In genomic region chr11:5596611-5597201, GRCh38 we compare ENCODE assay signal across 8 cellular contexts. TPM values are rescaled to one million over a fixed set of nuclear protein-coding genes. Genes with fewer than 3 reads are reported as not detected.
DNase-seq lines count a peak whose midpoint lies in the region; ATAC-seq, FAIRE-seq and TF ChIP-seq lines count a peak whose summit lies in the region.

TSS of gene TRIM6 (plus strand) at chr11:5596637. CDS start at chr11:5596898, 261 bp downstream.

- BruUV-seq in IMR-90 (replicated peaks; lab: Mats Ljungman, UMichigan), result no TSS peak

- dilution Hi-C loops in IMR-90 (cut with HindIII; ENCODE audit: low sequenced_read_pairs, unreplicated experiment), result no loop called here

- TF ChIP-seq POLR2A in IMR-90 (IDR thresholded peaks at IDR 0.05; ENCODE audit: low read depth, low read length), result no peak

- peak within 1 kb of the TSS; percentile 1 for H2BK5ac ChIP-seq in IMR-90 (ENCODE audit: low read depth, low read length, poor library complexity, severe bottlenecking)

- H3K23ac ChIP-seq in IMR-90 (ENCODE audit: low read depth, low read length), result peak within 1 kb of the TSS; percentile 92

- peaks cover 1% of the 10 kb centered on the region; the same call in 1 of the 2 replicates for H3K9me1 ChIP-seq in IMR-90 (ENCODE audit: insufficient read depth, low read length)

- H3K4me2 ChIP-seq in IMR-90 (ENCODE audit: low read depth, low read length), result peak within 1 kb of the TSS; percentile 99

- peaks cover 8% of the 10 kb centered on the region for H3K4me1 ChIP-seq in IMR-90 (ENCODE audit: control insufficient read depth, insufficient read depth, low read length)

- H2AK5ac ChIP-seq in IMR-90 (ENCODE audit: low read depth, low read length), result peak within 1 kb of the TSS; percentile 35; the same call in 1 of the 2 replicates

- H4K20me1 ChIP-seq in IMR-90 (ENCODE audit: insufficient read depth, low read length), result no peaks in the 10 kb centered on the region

- peak within 1 kb of the TSS; percentile 67; the same call in 1 of the 3 replicates for H2BK15ac ChIP-seq in IMR-90 (ENCODE audit: low read depth, low read length)

- FAIRE-seq in GM19239 (lab: Jason Lieb, UNC), result peak; percentile 85

- POLR2A ChIA-PET in IMR-90 (lab: Charles Lee; ENCODE audit: unreplicated experiment), result no interaction called here

- peak within 1 kb of the TSS; percentile 63; the same call in 1 of the 2 replicates for H3K56ac ChIP-seq in IMR-90 (ENCODE audit: extremely low read depth, insufficient read depth, low read length)

- H3K9me3 ChIP-seq in IMR-90 (ENCODE audit: control insufficient read depth, insufficient read depth, low read length), result no peaks in the 10 kb centered on the region

- H3K79me1 ChIP-seq in IMR-90 (ENCODE audit: low read depth in 1 of 2, low read length in 2 of 2), result peaks cover 4 to 22% of the 10 kb centered on the region in 2 experiments; a peak in 3 of 4 replicates

- H3K36me3 ChIP-seq in IMR-90 (ENCODE audit: control insufficient read depth, insufficient read depth, low read length), result no peaks in the 10 kb centered on the region
- H3K36me3 ChIP-seq in brain microvascular endothelial cell (replicated peaks), result no peaks in the 10 kb centered on the region

- H2AFZ ChIP-seq in IMR-90 (replicated peaks; ENCODE audit: low read length, poor library complexity), result peak within 1 kb of the TSS; percentile 69

- TF ChIP-seq CTCF in IMR-90 (conservative IDR thresholded peaks at IDR 0.05; ENCODE audit: low read depth, low read length) (no peak), brain microvascular endothelial cell (IDR thresholded peaks at IDR 0.05; ENCODE audit: low read depth, low read length, missing control alignments) (no peak)

- intact Hi-C loops in IMR-90 (cut with micrococcal nuclease), result loop anchor here (10.0 kb wide), 1 partner anchor 1872 kb away; no protein-coding TSS in a partner anchor

- ATAC-seq in IMR-90 (ENCODE audit: low read depth), result peak; percentile 66

- H3K4ac ChIP-seq in IMR-90 (ENCODE audit: low read depth, low read length), result peak within 1 kb of the TSS; percentile 73

- peak within 1 kb of the TSS; percentile 40 for H4K91ac ChIP-seq in IMR-90 (ENCODE audit: insufficient read depth, low read depth, low read length)

- WGBS in IMR-90 (ENCODE audit: extremely low coverage in 2 of 2, insufficient read length in 1 of 2), 2 experiments, result 20% methylated on average over 1 of the region's 20 CpGs; no CpG with 5 or more reads in 1 of the 2 experiments

- CTCF ChIA-PET in IMR-90 (lab: Yijun Ruan, JAX), result interaction anchor here (1.1 kb wide), 1 partner anchor 93 kb away, joined by 3 read pairs; the partner anchor contains the start of gene TRIM22

- peak within 1 kb of the TSS; percentile 73 for H2BK120ac ChIP-seq in IMR-90 (ENCODE audit: low read depth, low read length)

- peak within 1 kb of the TSS; percentile 30 for H3K14ac ChIP-seq in IMR-90 (replicated peaks; ENCODE audit: low read depth, low read length)

- H4K5ac ChIP-seq in IMR-90 (ENCODE audit: low read depth, low read length), result peak within 1 kb of the TSS; percentile 47

- in situ Hi-C loops in IMR-90 (cut with MboI; ENCODE audit: low sequenced_read_pairs) (no loop called here), brain microvascular endothelial cell (cut with HindIII; ENCODE audit: low pct_ligation_motif_present, low sequenced_read_pairs) (loop anchor here (25.0 kb wide), 1 partner anchor 91 kb away; the partner anchor contains the start of genes TRIM22 and TRIM5)

- H3K9ac ChIP-seq in IMR-90 (ENCODE audit: low read depth, low read length), result peak within 1 kb of the TSS; percentile 58

- peak within 1 kb of the TSS; percentile 13 for H2AK9ac ChIP-seq in IMR-90 (replicated peaks; ENCODE audit: low read depth, low read length, poor library complexity)

- DNase-seq in Ammon's horn (ENCODE audit: low spot score) (peak; percentile 24), GM19239 (ENCODE audit: insufficient read length, low spot score) (peak; percentile 12), IMR-90 (peak; percentile 35), brain microvascular endothelial cell (peak; percentile 22), islet precursor cell (peak; percentile 92), DMS79 treated with DMSO at 0.1 percent for 48 hours (lab: John Stamatoyannopoulos, UW) (no peak)
- DNase-seq in stimulated activated CD8-positive, alpha-beta memory T cell treated with anti-CD3 and anti-CD28 coated beads, Interleukin-4, amount 100 ng/mL, for 48 hours, result peak; percentile 32
- DNase-seq in activated CD4-positive, CD25-positive, alpha-beta regulatory T cell treated with anti-CD3 and anti-CD28 coated beads, Interleukin-2, amount 50 U/mL, for 72 hours, result no peak

- H2BK20ac ChIP-seq in IMR-90 (ENCODE audit: low read depth, low read length), result peak within 1 kb of the TSS; percentile 42

- H3K4me3 ChIP-seq in IMR-90 (ENCODE audit: insufficient read depth, low read depth, low read length), result peak within 1 kb of the TSS; percentile 49
- H3K4me3 ChIP-seq in brain microvascular endothelial cell (ENCODE audit: low read depth, low read length), result peak within 1 kb of the TSS; percentile 59

- H3K27me3 ChIP-seq in IMR-90 (ENCODE audit: control insufficient read depth, insufficient read depth, low read length) (no peaks in the 10 kb centered on the region), brain microvascular endothelial cell (replicated peaks) (no peaks in the 10 kb centered on the region)

- peak within 1 kb of the TSS; percentile 61 for H3K18ac ChIP-seq in IMR-90 (ENCODE audit: low read depth, low read length)

- TF ChIP-seq RAD21 in IMR-90 (IDR thresholded peaks at IDR 0.05; ENCODE audit: low read length), result no peak

- H4K8ac ChIP-seq in IMR-90 (ENCODE audit: low read depth in 2 of 2, low read length in 2 of 2), result peak within 1 kb of the TSS; percentile 62 to 83; a peak in 3 of 4 replicates

- H3K27ac ChIP-seq in IMR-90 (ENCODE audit: insufficient read depth, low read length), result peak within 1 kb of the TSS; percentile 31
- peak within 1 kb of the TSS; percentile 77 for H3K27ac ChIP-seq in brain microvascular endothelial cell

TF ChIP-seq in IMR-90, 13 proteins besides CTCF, POLR2A, EP300 and RAD21:
- TF ChIP-seq SMC3 (IDR thresholded peaks at IDR 0.05; ENCODE audit: low read depth, low read length), result no peak
- TF ChIP-seq NFE2L2 (IDR thresholded peaks at IDR 0.05; ENCODE audit: low read depth, low read length), result no peak
- no peak for TF ChIP-seq MXI1 (IDR thresholded peaks at IDR 0.05; ENCODE audit: borderline replicate concordance, low read depth, low read length)
- no peak for TF ChIP-seq CEBPB (IDR thresholded peaks at IDR 0.05; ENCODE audit: low read depth, low read length)
- TF ChIP-seq RFX5 (IDR thresholded peaks at IDR 0.05; ENCODE audit: low read depth, low read length), result no peak
- TF ChIP-seq USF2 (IDR thresholded peaks at IDR 0.05; ENCODE audit: low read depth, low read length), result no peak

RNA-seq across cellular contexts. Expression of gene TRIM6, which starts in this region (rescaled TPM):
- total RNA-seq in IMR-90 (2012; rRNA removed), result 3.9 and 5.0 TPM in 2 replicates
- polyA plus RNA-seq in IMR-90 (2012; rRNA removed), result 3.7 and 4.7 TPM in 2 replicates
- 1.5 and 1.9 TPM in 2 replicates for polyA plus RNA-seq in IMR-90 (2012; cell fraction: cytosol; rRNA removed)
- polyA plus RNA-seq in IMR-90 (2012; cell fraction: nucleus; rRNA removed; ENCODE audit: low replicate concordance), result 1.2 and 4.9 TPM in 2 replicates

Comparison
In these comparisons a context has a peak if more than half of its experiments do, and no peak if none do; other contexts are left out.
1. DNase-seq: peak in Ammon's horn (single experiment), GM19239 (single experiment), IMR-90 (single experiment), brain microvascular endothelial cell (single experiment), islet precursor cell (single experiment) and stimulated activated CD8-positive, alpha-beta memory T cell treated with anti-CD3 and anti-CD28 coated beads, Interleukin-4, amount 100 ng/mL, for 48 hours (single experiment); none in activated CD4-positive, CD25-positive, alpha-beta regulatory T cell treated with anti-CD3 and anti-CD28 coated beads, Interleukin-2, amount 50 U/mL, for 72 hours (single experiment) and DMS79 treated with DMSO at 0.1 percent for 48 hours (single experiment).